Comparison of ENCODE assay signal across 7 cellular contexts in the genomic region with DNA sequence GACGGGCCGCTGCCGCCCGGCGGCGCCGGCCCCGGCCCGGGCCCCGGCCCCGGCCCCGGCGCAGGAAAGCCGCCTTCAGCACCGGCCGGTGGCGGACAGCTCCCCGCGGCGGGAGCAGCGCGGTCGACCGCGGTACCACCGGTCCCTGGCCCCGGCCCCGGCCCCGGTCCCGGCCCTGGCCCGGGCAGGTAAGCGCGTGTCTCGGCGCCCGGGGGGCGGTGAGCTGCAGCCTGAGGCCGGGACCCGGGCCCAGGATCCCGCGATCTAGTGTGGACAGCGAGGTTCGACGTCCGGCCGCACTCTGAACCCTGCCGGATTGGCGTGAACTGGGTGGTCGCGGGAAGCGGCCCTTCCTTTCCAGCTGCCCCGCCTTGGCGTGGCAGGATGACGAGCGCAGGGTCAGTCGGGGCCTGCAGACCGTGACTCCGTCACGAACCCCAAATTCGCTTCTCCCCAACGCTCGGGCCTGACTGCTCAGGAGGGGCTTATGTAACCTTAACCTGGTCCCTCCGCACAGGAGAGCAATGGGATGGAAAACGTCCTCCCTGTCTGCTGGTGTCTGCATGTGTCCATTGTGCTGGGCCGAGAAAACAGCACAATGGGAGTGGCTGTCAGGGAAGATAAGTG. TPM values are rescaled to one million over a fixed set of nuclear protein-coding genes. Genes with fewer than 3 reads are reported as not detected.
DNase-seq lines count a peak whose midpoint lies in the region; ATAC-seq and TF ChIP-seq lines count a peak whose summit lies in the region.

No MANE protein-coding gene starts in this region.

- TF ChIP-seq CTCF in body of pancreas (IDR thresholded peaks at IDR 0.05), result peak in 2 of 7 experiments; percentile 20

- H3K9me3 ChIP-seq in SJCRH30 (replicated peaks) (no peaks in the 10 kb centered on the region), body of pancreas (no peaks in the 10 kb centered on the region)

- intact Hi-C loops in body of pancreas (cut with DNase I), result no loop called here

- H3K36me3 ChIP-seq in SJCRH30 (no peaks in the 10 kb centered on the region), body of pancreas (replicated peaks in 1 of 2; ENCODE audit: insufficient read depth in 1 of 2, low read depth in 2 of 2) (no peaks in the 10 kb centered on the region)

- H3K27me3 ChIP-seq in SJCRH30, result peaks cover 4% of the 10 kb centered on the region; the same call in 1 of the 2 replicates
- no peaks in the 10 kb centered on the region for H3K27me3 ChIP-seq in body of pancreas
- no peaks in the 10 kb centered on the region for H3K27me3 ChIP-seq in layer of hippocampus (ENCODE audit: control insufficient read depth, insufficient read depth, low read length)

- 1 to 14% methylated on average over 3 to 43 of the region's 65 CpGs for WGBS in body of pancreas, 2 donors

- no peak for TF ChIP-seq POLR2A in body of pancreas (IDR thresholded peaks at IDR 0.05)

- peak; percentile 58 for ATAC-seq in GM18868 (IDR thresholded peaks at IDR 0.05; ENCODE audit: unreplicated experiment)
- ATAC-seq in HG02852 (IDR thresholded peaks at IDR 0.05; ENCODE audit: unreplicated experiment), result peak; percentile 69
- ATAC-seq in body of pancreas, result peak; percentile 86

- DNase-seq in SJCRH30 (peak; percentile 12 to 28), body of pancreas (peak in 2 of 4 donors; percentile 54 to 70), NCI-H345 (lab: John Stamatoyannopoulos, UW) (no peak)
- DNase-seq in stimulated activated CD4-positive, alpha-beta T cell treated with anti-CD3 and anti-CD28 coated beads, Interleukin-4, amount 100 ng/mL, for 1 hour, result peak; percentile 62

- no peak overlapping the region for H3K27ac ChIP-seq in SJCRH30
- H3K27ac ChIP-seq in body of pancreas, result peak overlapping the region in 3 of 4 donors; percentile 7 to 52 (median 34)
- H3K27ac ChIP-seq in layer of hippocampus (ENCODE audit: low read depth, low read length), result peak overlapping the region; percentile 40

- peak overlapping the region; percentile 50 for H3K4me3 ChIP-seq in SJCRH30
- H3K4me3 ChIP-seq in body of pancreas, result peak overlapping the region in 1 of 2 donors; percentile 3

- H3K4me1 ChIP-seq in SJCRH30 (no peaks in the 10 kb centered on the region), body of pancreas (peaks cover 18% of the 10 kb centered on the region)

RNA-seq across cellular contexts. Expression of gene BSN, which starts 0.5 kb away (rescaled TPM):
- 0.08 and 0.14 TPM in 2 replicates for total RNA-seq in SJCRH30 (2014; rRNA removed; shearing (Covaris generic))
- total RNA-seq in body of pancreas, result 1 to 10 TPM; 1.3 to 6.6 TPM
